ENCODE assay signal across 15 cellular contexts in genomic region chr2:35846-36245, GRCh38. TPM values are rescaled to one million over a fixed set of nuclear protein-coding genes. Genes with fewer than 3 reads are reported as not detected.
DNase-seq lines count a peak whose midpoint lies in the region; ATAC-seq and TF ChIP-seq lines count a peak whose summit lies in the region.
"Had no signal": no experiment of that assay in that cellular context is flagged by ENCODE, and none has a peak within 500 bp of the region (broad histone marks: within the 10 kb centered on the region; RNA-seq: fewer than 3 reads in every experiment).

No MANE protein-coding gene starts in this region.

- TF ChIP-seq CTCF in HEK293 (tag by site-specific recombination; IDR thresholded peaks at IDR 0.05): no peak
- no peak for TF ChIP-seq CTCF in stomach (IDR thresholded peaks at IDR 0.05)

- POLR2A ChIA-PET in HEK293 (lab: Yijun Ruan, JAX): no interaction called here

- no peaks in the 10 kb centered on the region for H3K27me3 ChIP-seq in stomach
- H3K27me3 ChIP-seq: BLaER1, tibial nerve had no signal

- no peak for TF ChIP-seq EP300 in stomach (IDR thresholded peaks at IDR 0.05)

- DNase-seq in NCI-H526 treated with DMSO at 0.1 percent for 48 hours (lab: John Stamatoyannopoulos, UW) (peak; percentile 4), epithelial cell of prostate (ENCODE audit: low read depth, low spot score) (peak; percentile 82), stomach (peak; percentile 75), activated gamma-delta T cell (lab: John Stamatoyannopoulos, UW) (no peak)
- DNase-seq in stimulated activated CD4-positive, alpha-beta T cell treated with anti-CD3 and anti-CD28 coated beads, Interleukin-2, amount 100 ng/mL, for 48 hours: no peak
- DNase-seq: activated CD4-positive, CD25-positive, alpha-beta regulatory T cell; activated naive CD4-positive, alpha-beta T cell treated with anti-CD3 and anti-CD28 coated beads, Interleukin-2, amount 10 ng/mL, durations not matched to agents 7 days and 5 days; glutamatergic neuron; kidney; psoas muscle had no signal

- no peak for ATAC-seq in HG03039 (IDR thresholded peaks at IDR 0.05; ENCODE audit: unreplicated experiment)
- ATAC-seq: psoas muscle had no signal

- H3K4me3 ChIP-seq in HEK293 (ENCODE audit: low read depth, low read length) (no peak overlapping the region), stomach (no peak overlapping the region)
- H3K4me3 ChIP-seq: BLaER1, psoas muscle, tibial nerve had no signal

- H3K27ac ChIP-seq in HEK293 (ENCODE audit: extremely low read depth, low read depth, low read length) (no peak overlapping the region), epithelial cell of prostate (peak overlapping the region; percentile 97), stomach (peak overlapping the region in 3 of 5 donors; percentile 35 to 60 (median 43))
- H3K27ac ChIP-seq: BLaER1, KMS-11, psoas muscle, tibial nerve had no signal

- CTCF ChIA-PET in HEK293 (lab: Yijun Ruan, JAX): interaction anchor here (1.4 kb wide), 1 partner anchor 17 kb away, joined by 4 read pairs; no protein-coding TSS in a partner anchor

- H3K4me1 ChIP-seq in HEK293 (ENCODE audit: control insufficient read depth, insufficient read depth, low read length): no peaks in the 10 kb centered on the region
- peaks cover 7 to 42% (median 24%) of the 10 kb centered on the region in 4 donors for H3K4me1 ChIP-seq in stomach
- H3K4me1 ChIP-seq: psoas muscle, tibial nerve had no signal

- H3K9me3 ChIP-seq in HEK293 (ENCODE audit: control insufficient read depth, insufficient read depth, low read depth, low read length) (no peaks in the 10 kb centered on the region), stomach (no peaks in the 10 kb centered on the region)
- H3K9me3 ChIP-seq: BLaER1, psoas muscle, tibial nerve had no signal

- intact Hi-C loops in stomach (cut with DNase I; ENCODE audit: low total_unique reads): no loop called here

- 20 to 54% (median 31%) methylated on average over 4 of the region's 4 CpGs for WGBS in stomach, 5 donors

- H3K36me3 ChIP-seq in HEK293 (ENCODE audit: control insufficient read depth in 2 of 2, insufficient read depth in 1 of 2, low read length in 2 of 2) (no peaks in the 10 kb centered on the region; a peak in 1 of 3 replicates), stomach (peaks cover 0 to 5% (median 0%) of the 10 kb centered on the region in 4 donors)
- H3K36me3 ChIP-seq: BLaER1, tibial nerve had no signal

- TF ChIP-seq POLR2A in stomach (IDR thresholded peaks at IDR 0.05): no peak

TF ChIP-seq in HEK293, 187 proteins besides CTCF, POLR2A, EP300 and RAD21:
- no peak for TF ChIP-seq ZSCAN30 (tag by site-specific recombination; IDR thresholded peaks at IDR 0.05)
- TF ChIP-seq GFI1B (tag by site-specific recombination; IDR thresholded peaks at IDR 0.05): no peak
- TF ChIP-seq ZNF521 (tag by site-specific recombination; IDR thresholded peaks at IDR 0.05): no peak
- peak; percentile 83 for TF ChIP-seq KLF1 (tag by site-specific recombination; IDR thresholded peaks at IDR 0.05)
- TF ChIP-seq SP3 (tag by site-specific recombination; IDR thresholded peaks at IDR 0.05): no peak
- no peak for TF ChIP-seq ZNF23 (tag by site-specific recombination; IDR thresholded peaks at IDR 0.05; ENCODE audit: borderline replicate concordance)

RNA-seq across cellular contexts. Expression of gene FAM110C, which starts 10.5 kb away (rescaled TPM):
- total RNA-seq in stomach: 10 to 100 TPM in 3 of 5 donors, 1 to 10 TPM in 1, not detected in 1; 8.7 to 16.8 (median 13.1) TPM
- 10 to 100 TPM in 1 of 3 donors, 1 to 10 TPM in 2; 3.4 to 15.9 (median 6.9) TPM for polyA plus RNA-seq in stomach

Comparison
In these comparisons a context has a peak if more than half of its experiments do, and no peak if none do; other contexts are left out.
1. DNase-seq: peak in NCI-H526 treated with DMSO at 0.1 percent for 48 hours (single experiment), epithelial cell of prostate (single experiment) and stomach (single experiment); none in activated gamma-delta T cell (single experiment) and stimulated activated CD4-positive, alpha-beta T cell treated with anti-CD3 and anti-CD28 coated beads, Interleukin-2, amount 100 ng/mL, for 48 hours (0 of 2).